ENCODE assay signal across 8 cellular contexts in genomic region chrX:48598645-48599044, GRCh38. TPM values are rescaled to one million over a fixed set of nuclear protein-coding genes. Genes with fewer than 3 reads are reported as not detected.
DNase-seq lines count a peak whose midpoint lies in the region; ATAC-seq and TF ChIP-seq lines count a peak whose summit lies in the region.

No MANE protein-coding gene starts in this region.

- no peaks in the 10 kb centered on the region for H3K9me3 ChIP-seq in gastroesophageal sphincter

- TF ChIP-seq CTCF in GM23338 (conservative IDR thresholded peaks at IDR 0.05; ENCODE audit: low read depth in 2 of 2) (no peak), gastroesophageal sphincter (IDR thresholded peaks at IDR 0.05) (no peak)

- H3K27me3 ChIP-seq in GM23338 (ENCODE audit: insufficient read depth) (no peaks in the 10 kb centered on the region), gastroesophageal sphincter (no peaks in the 10 kb centered on the region)

- H3K36me3 ChIP-seq in GM23338 (ENCODE audit: insufficient read depth): no peaks in the 10 kb centered on the region
- peaks cover 0 to 49% of the 10 kb centered on the region in 2 donors for H3K36me3 ChIP-seq in gastroesophageal sphincter

- no peaks in the 10 kb centered on the region for H3K79me2 ChIP-seq in GM23338 (replicated peaks; ENCODE audit: insufficient read depth)

- H3K27ac ChIP-seq in GM23338 (ENCODE audit: low read depth): no peak overlapping the region
- peak overlapping the region in 3 of 4 donors; percentile 93 to 98 (median 96) for H3K27ac ChIP-seq in gastroesophageal sphincter
- peak overlapping the region in 9 of 21 experiments; percentile 10 to 98 (median 95) for H3K27ac ChIP-seq in skin epidermis

- H4K20me1 ChIP-seq in GM23338 (replicated peaks; ENCODE audit: insufficient read depth): no peaks in the 10 kb centered on the region

- TF ChIP-seq EP300 in gastroesophageal sphincter (IDR thresholded peaks at IDR 0.05): no peak

- POLR2A ChIA-PET in activated CD4-positive, alpha-beta memory T cell treated with anti-CD3 and anti-CD28 coated beads for 36 hours (lab: Charles Lee): interaction anchor here (0.5 to 0.6 kb wide), 2 partner anchors 321 to 544 kb away, joined by 3 to 4 read pairs; no protein-coding TSS in a partner anchor

- H3K9me2 ChIP-seq in GM23338 (ENCODE audit: insufficient read depth): no peaks in the 10 kb centered on the region

- peaks cover 6% of the 10 kb centered on the region for H3K27me3 Mint-ChIP-seq in GM23338 (ENCODE audit: insufficient read depth, low read depth, poor library complexity)
- H3K27me3 Mint-ChIP-seq in activated CD4-positive, alpha-beta memory T cell treated with anti-CD3 and anti-CD28 coated beads for 36 hours: no peaks in the 10 kb centered on the region

- peak overlapping the region; percentile 97 for H3K4me3 Mint-ChIP-seq in GM23338
- H3K4me3 Mint-ChIP-seq in activated CD4-positive, alpha-beta memory T cell treated with anti-CD3 and anti-CD28 coated beads for 36 hours: peak overlapping the region; percentile 96

- CTCF ChIA-PET in activated CD4-positive, alpha-beta memory T cell treated with anti-CD3 and anti-CD28 coated beads for 36 hours (lab: Charles Lee): no interaction called here

- 72% methylated on average over 2 of the region's 24 CpGs; no CpG with 5 or more reads in 1 of the 2 donors for WGBS in gastroesophageal sphincter (ENCODE audit: low coverage in 1 of 2), 2 donors

- H2AFZ ChIP-seq in GM23338: no peak overlapping the region

- H3K4me2 ChIP-seq in GM23338: no peak overlapping the region

- H3K4me1 ChIP-seq in GM23338 (ENCODE audit: insufficient read depth) (no peaks in the 10 kb centered on the region), gastroesophageal sphincter (peaks cover 0 to 16% (median 4%) of the 10 kb centered on the region in 3 donors)

- H3F3A ChIP-seq in GM23338 (replicated peaks; ENCODE audit: low read depth): no peaks in the 10 kb centered on the region

- peak overlapping the region; percentile 99 for H3K27ac Mint-ChIP-seq in GM23338
- H3K27ac Mint-ChIP-seq in activated CD4-positive, alpha-beta memory T cell treated with anti-CD3 and anti-CD28 coated beads for 36 hours: peak overlapping the region; percentile 28

- no peaks in the 10 kb centered on the region; the same call in 2 of the 3 replicates for H3K36me3 Mint-ChIP-seq in GM23338 (ENCODE audit: low read depth)
- H3K36me3 Mint-ChIP-seq in activated CD4-positive, alpha-beta memory T cell treated with anti-CD3 and anti-CD28 coated beads for 36 hours: peaks cover 4% of the 10 kb centered on the region

- TF ChIP-seq POLR2A in gastroesophageal sphincter (IDR thresholded peaks at IDR 0.05): no peak

- DNase-seq in GM23338 (ENCODE audit: low spot score) (no peak), NCI-H748 (lab: John Stamatoyannopoulos, UW; ENCODE audit: unreplicated experiment) (no peak), NCI-H187 treated with DMSO at 0.1 percent for 48 hours (lab: John Stamatoyannopoulos, UW) (no peak), SHP77 treated with DMSO at 0.1 percent for 48 hours (lab: John Stamatoyannopoulos, UW) (no peak)
- DNase-seq in activated CD4-positive, alpha-beta memory T cell treated with anti-CD3 and anti-CD28 coated beads for 36 hours: no peak

- no peak overlapping the region for H3K4me3 ChIP-seq in GM23338
- H3K4me3 ChIP-seq in gastroesophageal sphincter: peak overlapping the region; percentile 39 to 66
- peak overlapping the region in 6 of 7 experiments; percentile 38 to 65 (median 51) for H3K4me3 ChIP-seq in skin epidermis

- H3K9me3 Mint-ChIP-seq in GM23338: no peaks in the 10 kb centered on the region
- H3K9me3 Mint-ChIP-seq in activated CD4-positive, alpha-beta memory T cell treated with anti-CD3 and anti-CD28 coated beads for 36 hours: no peaks in the 10 kb centered on the region

- H3K4me1 Mint-ChIP-seq in GM23338: peaks cover 5% of the 10 kb centered on the region; the same call in 2 of the 3 replicates
- peaks cover 8% of the 10 kb centered on the region for H3K4me1 Mint-ChIP-seq in activated CD4-positive, alpha-beta memory T cell treated with anti-CD3 and anti-CD28 coated beads for 36 hours (ENCODE audit: low read depth)

- ATAC-seq in GM23338 (no peak), gastroesophageal sphincter (no peak), HG03280 (IDR thresholded peaks at IDR 0.05; ENCODE audit: unreplicated experiment) (no peak)

- intact Hi-C loops in activated CD4-positive, alpha-beta memory T cell treated with anti-CD3 and anti-CD28 coated beads for 36 hours (cut with micrococcal nuclease): loop anchor here (1.0 to 5.0 kb wide), 2 partner anchors 77 to 139 kb away; partner anchors contain the start of gene EBP

TF ChIP-seq in GM23338, 12 proteins besides CTCF, POLR2A, EP300 and RAD21:
- TF ChIP-seq JUNB (IDR thresholded peaks at IDR 0.05; ENCODE audit: unreplicated experiment): no peak
- TF ChIP-seq CREB1 (CRISPR knock-in tag; IDR thresholded peaks at IDR 0.05; ENCODE audit: low read depth): no peak
- no peak for TF ChIP-seq EZH2 (IDR thresholded peaks at IDR 0.05; ENCODE audit: low read depth, unreplicated experiment)
- no peak for TF ChIP-seq NANOG (IDR thresholded peaks at IDR 0.05; ENCODE audit: borderline replicate concordance)
- TF ChIP-seq EZH2phosphoT487 (IDR thresholded peaks at IDR 0.05; ENCODE audit: unreplicated experiment): no peak

RNA-seq across cellular contexts. Expression of gene WDR13, which starts 1.4 kb away (rescaled TPM):
- 24.2 and 34.9 TPM in 2 replicates for total RNA-seq in GM23338 (2014; rRNA removed; shearing (Covaris generic))
- 19.3 and 24.9 TPM in 2 replicates for polyA plus RNA-seq in GM23338 (2016; fragmentation: Nextera tagmentation; extraction: Ambion mirVana)
- 10 to 100 TPM; 45.8 to 54.8 TPM for total RNA-seq in activated CD4-positive, alpha-beta memory T cell treated with anti-CD3 and anti-CD28 coated beads for 36 hours
- 100 to 1,000 TPM; 108 to 182 (median 139) TPM for total RNA-seq in gastroesophageal sphincter

RNA-seq across cellular contexts. Expression of gene RBM3, which starts 24.4 kb away (rescaled TPM):
- 103 and 114 TPM in 2 replicates for total RNA-seq in GM23338 (2014; rRNA removed; shearing (Covaris generic))
- polyA plus RNA-seq in GM23338 (2016; fragmentation: Nextera tagmentation; extraction: Ambion mirVana): 71.8 and 77.5 TPM in 2 replicates
- total RNA-seq in activated CD4-positive, alpha-beta memory T cell treated with anti-CD3 and anti-CD28 coated beads for 36 hours: 100 to 1,000 TPM; 191 to 197 TPM
- total RNA-seq in gastroesophageal sphincter: 100 to 1,000 TPM in 3 of 4 donors, 10 to 100 TPM in 1; 83.7 to 233 (median 182) TPM

RNA-seq across cellular contexts. Expression of gene TBC1D25, which starts 59.1 kb away (rescaled TPM):
- 4.5 TPM in 2 replicates for total RNA-seq in GM23338 (2014; rRNA removed; shearing (Covaris generic))
- polyA plus RNA-seq in GM23338 (2016; fragmentation: Nextera tagmentation; extraction: Ambion mirVana): 1.9 and 2.1 TPM in 2 replicates
- 10 to 100 TPM; 13.5 to 16.2 TPM for total RNA-seq in activated CD4-positive, alpha-beta memory T cell treated with anti-CD3 and anti-CD28 coated beads for 36 hours
- total RNA-seq in gastroesophageal sphincter: 10 to 100 TPM in 3 of 4 donors, 1 to 10 TPM in 1; 8.4 to 16.9 (median 12.7) TPM
